ENCODE assay signal across 8 cellular contexts in genomic region chr1:154557939-154558609, GRCh38. TPM values are rescaled to one million over a fixed set of nuclear protein-coding genes. Genes with fewer than 3 reads are reported as not detected.
A peak's percentile ranks its signal among the peaks of the same experiment; 100 is the strongest.
DNase-seq lines count a peak whose midpoint lies in the region; ATAC-seq and TF ChIP-seq lines count a peak whose summit lies in the region.

No MANE protein-coding gene starts in this region.

- peak overlapping the region; percentile 75 for H3K4me3 ChIP-seq in effector memory CD4-positive, alpha-beta T cell (ENCODE audit: insufficient read depth, low read depth, low read length, poor library complexity, severe bottlenecking)
- H3K4me3 ChIP-seq in thoracic aorta, result peak overlapping the region; percentile 92

- H3K27ac Mint-ChIP-seq in activated CD4-positive, alpha-beta T cell treated with anti-CD3 and anti-CD28 coated beads, Interleukin-2, amount 10 ng/mL, durations not matched to agents 24 days and 14 days, result peak overlapping the region; percentile 92
- H3K27ac Mint-ChIP-seq in mesothelial cell of epicardium, result peak overlapping the region; percentile 90

- ATAC-seq in HG03354 (IDR thresholded peaks at IDR 0.05; ENCODE audit: poor library complexity, severe bottlenecking, unreplicated experiment) (peak; percentile 19), thoracic aorta (ENCODE audit: insufficient number of reproducible peaks, low FRiP score, low read depth) (no peak)

- H3K4me1 Mint-ChIP-seq in activated CD4-positive, alpha-beta T cell treated with anti-CD3 and anti-CD28 coated beads, Interleukin-2, amount 10 ng/mL, durations not matched to agents 24 days and 14 days, result peaks cover 43% of the 10 kb centered on the region
- H3K4me1 Mint-ChIP-seq in mesothelial cell of epicardium, result peaks cover 33% of the 10 kb centered on the region

- TF ChIP-seq CTCF in mesothelial cell of epicardium (IDR thresholded peaks at IDR 0.05; ENCODE audit: unreplicated experiment), result no peak
- TF ChIP-seq CTCF in thoracic aorta (IDR thresholded peaks at IDR 0.05), result no peak

- H3K9me3 Mint-ChIP-seq in activated CD4-positive, alpha-beta T cell treated with anti-CD3 and anti-CD28 coated beads, Interleukin-2, amount 10 ng/mL, durations not matched to agents 24 days and 14 days, result no peaks in the 10 kb centered on the region
- H3K9me3 Mint-ChIP-seq in mesothelial cell of epicardium, result no peaks in the 10 kb centered on the region

- no peaks in the 10 kb centered on the region for H3K27me3 ChIP-seq in effector memory CD4-positive, alpha-beta T cell (replicated peaks; ENCODE audit: control insufficient read depth, insufficient read depth, low read length, poor library complexity, severe bottlenecking)
- no peaks in the 10 kb centered on the region for H3K27me3 ChIP-seq in thoracic aorta (replicated peaks; ENCODE audit: insufficient read depth)

- H3K36me3 ChIP-seq in effector memory CD4-positive, alpha-beta T cell (ENCODE audit: control insufficient read depth, insufficient read depth, low read length), result peaks cover 33% of the 10 kb centered on the region
- peaks cover 26% of the 10 kb centered on the region for H3K36me3 ChIP-seq in thoracic aorta

- no peaks in the 10 kb centered on the region for H3K27me3 Mint-ChIP-seq in activated CD4-positive, alpha-beta T cell treated with anti-CD3 and anti-CD28 coated beads, Interleukin-2, amount 10 ng/mL, durations not matched to agents 24 days and 14 days
- no peaks in the 10 kb centered on the region for H3K27me3 Mint-ChIP-seq in mesothelial cell of epicardium (ENCODE audit: low read depth)

- H3K4me3 Mint-ChIP-seq in activated CD4-positive, alpha-beta T cell treated with anti-CD3 and anti-CD28 coated beads, Interleukin-2, amount 10 ng/mL, durations not matched to agents 24 days and 14 days, result peak overlapping the region; percentile 98
- peak overlapping the region; percentile 88 for H3K4me3 Mint-ChIP-seq in mesothelial cell of epicardium

- DNase-seq in NCI-H1417 (lab: John Stamatoyannopoulos, UW) (peak in 2 of 3 experiments; percentile 36 to 55), NCI-H1417 treated with DMSO at 0.1 percent for 48 hours (lab: John Stamatoyannopoulos, UW) (no peak), mesothelial cell of epicardium (ENCODE audit: low spot score in 2 of 2, unreplicated experiment in 2 of 2) (peak; percentile 43 to 58), thoracic aorta (ENCODE audit: low spot score) (no peak), hippocampal formation (lab: John Stamatoyannopoulos, UW) (no peak)
- DNase-seq in activated CD4-positive, alpha-beta T cell treated with anti-CD3 and anti-CD28 coated beads, Interleukin-2, amount 10 ng/mL, durations not matched to agents 24 days and 14 days, result peak; percentile 82
- DNase-seq in effector memory CD4-positive, alpha-beta T cell, result peak in 2 of 3 donors; percentile 23 to 37

- H3K27ac ChIP-seq in effector memory CD4-positive, alpha-beta T cell (ENCODE audit: insufficient read depth, low read length, poor library complexity, severe bottlenecking), result peak overlapping the region; percentile 67
- peak overlapping the region; percentile 70 to 72 for H3K27ac ChIP-seq in thoracic aorta

- peaks cover 43% of the 10 kb centered on the region for H3K36me3 Mint-ChIP-seq in activated CD4-positive, alpha-beta T cell treated with anti-CD3 and anti-CD28 coated beads, Interleukin-2, amount 10 ng/mL, durations not matched to agents 24 days and 14 days (ENCODE audit: low read depth)
- peaks cover 15% of the 10 kb centered on the region for H3K36me3 Mint-ChIP-seq in mesothelial cell of epicardium

- H3K9me3 ChIP-seq in effector memory CD4-positive, alpha-beta T cell (ENCODE audit: control insufficient read depth, low read length), result no peaks in the 10 kb centered on the region
- no peaks in the 10 kb centered on the region for H3K9me3 ChIP-seq in thoracic aorta

- intact Hi-C loops in activated CD4-positive, alpha-beta T cell treated with anti-CD3 and anti-CD28 coated beads, Interleukin-2, amount 10 ng/mL, durations not matched to agents 24 days and 14 days (cut with micrococcal nuclease), result loop anchor here (2.0 to 5.0 kb wide), 5 partner anchors 151 to 503 kb away; partner anchors contain the start of genes IL6R and UBAP2L

- peaks cover 14% of the 10 kb centered on the region for H3K4me1 ChIP-seq in effector memory CD4-positive, alpha-beta T cell (ENCODE audit: control insufficient read depth, insufficient read depth, low read length, poor library complexity, severe bottlenecking)
- H3K4me1 ChIP-seq in thoracic aorta (ENCODE audit: control insufficient read depth in 1 of 2, low read depth in 2 of 2), result peaks cover 12 to 25% of the 10 kb centered on the region in 2 donors

RNA-seq across cellular contexts. Expression of gene UBE2Q1, which starts 0.4 kb away (rescaled TPM):
- 86.6 and 104 TPM in 2 replicates for total RNA-seq in activated CD4-positive, alpha-beta T cell treated with anti-CD3 and anti-CD28 coated beads, Interleukin-2, amount 10 ng/mL, durations not matched to agents 24 days and 14 days
- total RNA-seq in mesothelial cell of epicardium, result 56.8 to 60.1 TPM (median 57.6 TPM) in 3 replicates
- total RNA-seq in thoracic aorta, result 10 to 100 TPM; 28.4 to 49.5 TPM

RNA-seq across cellular contexts. Expression of gene CHRNB2, which starts 9.5 kb away (rescaled TPM):
- 0.14 TPM in 1 of 2 replicates, not detected in the other for total RNA-seq in activated CD4-positive, alpha-beta T cell treated with anti-CD3 and anti-CD28 coated beads, Interleukin-2, amount 10 ng/mL, durations not matched to agents 24 days and 14 days
- total RNA-seq in mesothelial cell of epicardium (0.31 to 0.58 TPM (median 0.45 TPM) in 3 replicates), thoracic aorta (not detected)

RNA-seq across cellular contexts. Expression of gene ADAR, which starts 49.9 kb away (rescaled TPM):
- total RNA-seq in activated CD4-positive, alpha-beta T cell treated with anti-CD3 and anti-CD28 coated beads, Interleukin-2, amount 10 ng/mL, durations not matched to agents 24 days and 14 days, result 293 and 306 TPM in 2 replicates
- total RNA-seq in mesothelial cell of epicardium, result 224 to 232 TPM (median 229 TPM) in 3 replicates
- total RNA-seq in thoracic aorta, result 100 to 1,000 TPM in 1 of 2 donors, 10 to 100 TPM in 1; 86.1 to 149 TPM

RNA-seq across cellular contexts. Expression of gene SHE, which starts 55.9 kb away (rescaled TPM):
- total RNA-seq in activated CD4-positive, alpha-beta T cell treated with anti-CD3 and anti-CD28 coated beads, Interleukin-2, amount 10 ng/mL, durations not matched to agents 24 days and 14 days, result not detected in 2 replicates
- total RNA-seq in mesothelial cell of epicardium (0.29 to 0.54 TPM (median 0.47 TPM) in 3 replicates), thoracic aorta (10 to 100 TPM in 1 of 2 donors, 1 to 10 TPM in 1; 6.1 to 15.2 TPM)

RNA-seq across cellular contexts. Expression of gene TDRD10, which starts 56.1 kb away (rescaled TPM):
- total RNA-seq in activated CD4-positive, alpha-beta T cell treated with anti-CD3 and anti-CD28 coated beads, Interleukin-2, amount 10 ng/mL, durations not matched to agents 24 days and 14 days, result not detected in 2 replicates
- total RNA-seq in mesothelial cell of epicardium (0.18 to 0.69 TPM (median 0.31 TPM) in 3 replicates), thoracic aorta (10 to 100 TPM in 1 of 2 donors, 1 to 10 TPM in 1; 1.1 to 28.0 TPM)

Comparison
In these comparisons a context has a peak if more than half of its experiments do, and no peak if none do; other contexts are left out.
1. DNase-seq: peak in NCI-H1417 (2 of 3), activated CD4-positive, alpha-beta T cell treated with anti-CD3 and anti-CD28 coated beads, Interleukin-2, amount 10 ng/mL, durations not matched to agents 24 days and 14 days (single experiment), effector memory CD4-positive, alpha-beta T cell (2 of 3) and mesothelial cell of epicardium (2 of 2); none in NCI-H1417 treated with DMSO at 0.1 percent for 48 hours (single experiment), thoracic aorta (single experiment) and hippocampal formation (0 of 2).